Comparison of ENCODE assay signal across 35 cellular contexts in the genomic region with DNA sequence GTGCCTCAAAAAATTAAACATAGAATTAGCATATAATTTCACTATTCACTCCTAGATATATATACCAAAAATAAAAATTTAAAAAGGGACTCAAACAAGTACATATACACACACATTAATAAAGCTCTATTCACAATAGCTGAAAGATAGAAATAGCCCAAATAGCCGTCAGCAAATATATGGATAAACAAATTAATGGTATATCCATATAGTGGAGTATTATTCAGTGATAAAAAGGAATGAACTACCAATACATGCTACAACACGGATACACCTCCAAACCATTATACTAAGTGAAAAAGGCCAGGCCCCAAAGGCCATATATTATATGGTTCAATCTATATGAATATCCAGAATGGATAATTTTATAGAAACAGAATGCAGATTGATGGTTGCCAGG.
"Had no signal": no experiment of that assay in that cellular context is flagged by ENCODE, and none has a peak within 500 bp of the region (broad histone marks: within the 10 kb centered on the region; RNA-seq: fewer than 3 reads in every experiment).

No MANE protein-coding gene starts in this region.

- H3K4me2 ChIP-seq: KMS-11 had no signal

- H3K9me3 ChIP-seq: MG63 had no signal

- H3K36me3 ChIP-seq: MG63 had no signal

- H3K4me3 ChIP-seq: MG63 had no signal

- H3K27me3 ChIP-seq: MG63 had no signal

- H3K27ac ChIP-seq: KMS-11 had no signal

- H3K9ac ChIP-seq: KMS-11 had no signal

- DNase-seq: Karpas-422, Kasumi-1, KBM-7, KG1, MG63, MM.1S, MV-4-11, NCI-H1048, NCI-H1092, NCI-H1092 treated with DMSO at 0.1 percent for 48 hours, NCI-H1105, NCI-H1105 treated with DMSO at 0.1 percent for 48 hours, NCI-H1417, NCI-H1417 treated with DMSO at 0.1 percent for 48 hours, NCI-H1436, NCI-H1436 treated with DMSO at 0.1 percent for 48 hours, NCI-H146, NCI-H1694, NCI-H1694 treated with DMSO at 0.1 percent for 48 hours, NCI-H187, NCI-H187 treated with DMSO at 0.1 percent for 48 hours, NCI-H1930, NCI-H2029, NCI-H2029 treated with DMSO at 0.1 percent for 48 hours, NCI-H2081, NCI-H2081 treated with DMSO at 0.1 percent for 48 hours, NCI-H2107, NCI-H2171, NCI-H2171 treated with DMSO at 0.1 percent for 48 hours, NCI-H2227 treated with DMSO at 0.1 percent for 48 hours, NCI-H226, NCI-H345, NCI-H446, NCI-H446 treated with DMSO at 0.1 percent for 48 hours had no signal
